ENCODE assay signal across 1 cellular context in genomic region chr19:38649305-38650179, GRCh38.
TF ChIP-seq lines count a peak whose summit lies in the region.

No MANE protein-coding gene starts in this region.

TF ChIP-seq in HepG2, 621 proteins besides CTCF, POLR2A, EP300 and RAD21 (continued from another document and continues in another):
- TF ChIP-seq ZNF609 (CRISPR knock-in tag; IDR thresholded peaks at IDR 0.05; ENCODE audit: borderline replicate concordance) = no peak; the same call in none of the 2 replicates
- 0 out of 2 replicates have a peak, but pooled peaks have one; percentile 24 for TF ChIP-seq HMGXB3 (CRISPR knock-in tag; IDR thresholded peaks at IDR 0.05; ENCODE audit: borderline replicate concordance)
- peak; percentile 28; the same call in 1 of the 2 replicates for TF ChIP-seq REPIN1 (CRISPR knock-in tag; IDR thresholded peaks at IDR 0.05; ENCODE audit: borderline replicate concordance, low read depth)
- TF ChIP-seq ZKSCAN1 (IDR thresholded peaks at IDR 0.05; ENCODE audit: low read length) = no peak; the same call in 1 of the 2 replicates
- TF ChIP-seq CHD2 (IDR thresholded peaks at IDR 0.05; ENCODE audit: low read depth, low read length) = no peak
- TF ChIP-seq CHD4 (IDR thresholded peaks at IDR 0.05; ENCODE audit: borderline replicate concordance, low read length) = no peak
- no peak for TF ChIP-seq EED (CRISPR knock-in tag; IDR thresholded peaks at IDR 0.05)
- TF ChIP-seq, protein P1, sequence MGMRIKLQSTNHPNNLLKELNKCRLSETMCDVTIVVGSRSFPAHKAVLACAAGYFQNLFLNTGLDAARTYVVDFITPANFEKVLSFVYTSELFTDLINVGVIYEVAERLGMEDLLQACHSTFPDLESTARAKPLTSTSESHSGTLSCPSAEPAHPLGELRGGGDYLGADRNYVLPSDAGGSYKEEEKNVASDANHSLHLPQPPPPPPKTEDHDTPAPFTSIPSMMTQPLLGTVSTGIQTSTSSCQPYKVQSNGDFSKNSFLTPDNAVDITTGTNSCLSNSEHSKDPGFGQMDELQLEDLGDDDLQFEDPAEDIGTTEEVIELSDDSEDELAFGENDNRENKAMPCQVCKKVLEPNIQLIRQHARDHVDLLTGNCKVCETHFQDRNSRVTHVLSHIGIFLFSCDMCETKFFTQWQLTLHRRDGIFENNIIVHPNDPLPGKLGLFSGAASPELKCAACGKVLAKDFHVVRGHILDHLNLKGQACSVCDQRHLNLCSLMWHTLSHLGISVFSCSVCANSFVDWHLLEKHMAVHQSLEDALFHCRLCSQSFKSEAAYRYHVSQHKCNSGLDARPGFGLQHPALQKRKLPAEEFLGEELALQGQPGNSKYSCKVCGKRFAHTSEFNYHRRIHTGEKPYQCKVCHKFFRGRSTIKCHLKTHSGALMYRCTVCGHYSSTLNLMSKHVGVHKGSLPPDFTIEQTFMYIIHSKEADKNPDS (CRISPR knock-in tag; IDR thresholded peaks at IDR 0.05) = no peak; the same call in 1 of the 2 replicates
- peak; percentile 36; the same call in 1 of the 2 replicates for TF ChIP-seq THRA (CRISPR knock-in tag; IDR thresholded peaks at IDR 0.05; ENCODE audit: borderline replicate concordance)
- TF ChIP-seq GLI4 (CRISPR knock-in tag; IDR thresholded peaks at IDR 0.05; ENCODE audit: borderline replicate concordance) = no peak
- no peak for TF ChIP-seq ZNF569 (CRISPR knock-in tag; IDR thresholded peaks at IDR 0.05; ENCODE audit: borderline replicate concordance)
- TF ChIP-seq, protein P2, sequence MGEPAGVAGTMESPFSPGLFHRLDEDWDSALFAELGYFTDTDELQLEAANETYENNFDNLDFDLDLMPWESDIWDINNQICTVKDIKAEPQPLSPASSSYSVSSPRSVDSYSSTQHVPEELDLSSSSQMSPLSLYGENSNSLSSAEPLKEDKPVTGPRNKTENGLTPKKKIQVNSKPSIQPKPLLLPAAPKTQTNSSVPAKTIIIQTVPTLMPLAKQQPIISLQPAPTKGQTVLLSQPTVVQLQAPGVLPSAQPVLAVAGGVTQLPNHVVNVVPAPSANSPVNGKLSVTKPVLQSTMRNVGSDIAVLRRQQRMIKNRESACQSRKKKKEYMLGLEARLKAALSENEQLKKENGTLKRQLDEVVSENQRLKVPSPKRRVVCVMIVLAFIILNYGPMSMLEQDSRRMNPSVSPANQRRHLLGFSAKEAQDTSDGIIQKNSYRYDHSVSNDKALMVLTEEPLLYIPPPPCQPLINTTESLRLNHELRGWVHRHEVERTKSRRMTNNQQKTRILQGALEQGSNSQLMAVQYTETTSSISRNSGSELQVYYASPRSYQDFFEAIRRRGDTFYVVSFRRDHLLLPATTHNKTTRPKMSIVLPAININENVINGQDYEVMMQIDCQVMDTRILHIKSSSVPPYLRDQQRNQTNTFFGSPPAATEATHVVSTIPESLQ (CRISPR knock-in tag; conservative IDR thresholded peaks at IDR 0.05) = no peak
- TF ChIP-seq SP140L (CRISPR knock-in tag; IDR thresholded peaks at IDR 0.05; ENCODE audit: borderline replicate concordance) = 0 out of 2 replicates have a peak, but pooled peaks have one; percentile 57
- TF ChIP-seq, protein P3, sequence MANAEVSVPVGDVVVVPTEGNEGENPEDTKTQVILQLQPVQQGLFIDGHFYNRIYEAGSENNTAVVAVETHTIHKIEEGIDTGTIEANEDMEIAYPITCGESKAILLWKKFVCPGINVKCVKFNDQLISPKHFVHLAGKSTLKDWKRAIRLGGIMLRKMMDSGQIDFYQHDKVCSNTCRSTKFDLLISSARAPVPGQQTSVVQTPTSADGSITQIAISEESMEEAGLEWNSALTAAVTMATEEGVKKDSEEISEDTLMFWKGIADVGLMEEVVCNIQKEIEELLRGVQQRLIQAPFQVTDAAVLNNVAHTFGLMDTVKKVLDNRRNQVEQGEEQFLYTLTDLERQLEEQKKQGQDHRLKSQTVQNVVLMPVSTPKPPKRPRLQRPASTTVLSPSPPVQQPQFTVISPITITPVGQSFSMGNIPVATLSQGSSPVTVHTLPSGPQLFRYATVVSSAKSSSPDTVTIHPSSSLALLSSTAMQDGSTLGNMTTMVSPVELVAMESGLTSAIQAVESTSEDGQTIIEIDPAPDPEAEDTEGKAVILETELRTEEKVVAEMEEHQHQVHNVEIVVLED (CRISPR knock-in tag; IDR thresholded peaks at IDR 0.05; ENCODE audit: borderline replicate concordance) = no peak
- TF ChIP-seq RFXANK (CRISPR knock-in tag; IDR thresholded peaks at IDR 0.05) = no peak
- TF ChIP-seq ZNF180 (CRISPR knock-in tag; IDR thresholded peaks at IDR 0.05; ENCODE audit: borderline replicate concordance, low read depth) = no peak
- no peak for TF ChIP-seq THAP8 (CRISPR knock-in tag; IDR thresholded peaks at IDR 0.05; ENCODE audit: borderline replicate concordance)
- no peak for TF ChIP-seq CCAR2 (optimal IDR thresholded peaks at IDR 0.05; ENCODE audit: low read depth, low read length)
- 0 out of 2 replicates have a peak, but pooled peaks have one; percentile 29 for TF ChIP-seq ZBTB34 (CRISPR knock-in tag; IDR thresholded peaks at IDR 0.05)
- TF ChIP-seq CREB1 (IDR thresholded peaks at IDR 0.05) = no peak
- TF ChIP-seq CREB1 (CRISPR knock-in tag; IDR thresholded peaks at IDR 0.05) = no peak; the same call in 1 of the 2 replicates
- TF ChIP-seq ZMYM4 (CRISPR knock-in tag; IDR thresholded peaks at IDR 0.05) = no peak
- no peak for TF ChIP-seq RFX5 (IDR thresholded peaks at IDR 0.05; ENCODE audit: low read depth, low read length)
- TF ChIP-seq, protein P4, sequence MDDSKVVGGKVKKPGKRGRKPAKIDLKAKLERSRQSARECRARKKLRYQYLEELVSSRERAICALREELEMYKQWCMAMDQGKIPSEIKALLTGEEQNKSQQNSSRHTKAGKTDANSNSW (CRISPR knock-in tag; IDR thresholded peaks at IDR 0.05; ENCODE audit: borderline replicate concordance) = no peak
- TF ChIP-seq ZNF558 (CRISPR knock-in tag; IDR thresholded peaks at IDR 0.05; ENCODE audit: borderline replicate concordance) = peak; percentile 63; the same call in 1 of the 2 replicates
- 0 out of 2 replicates have a peak, but pooled peaks have one; percentile 20 for TF ChIP-seq HOMEZ (CRISPR knock-in tag; IDR thresholded peaks at IDR 0.05; ENCODE audit: low read depth)
- no peak for TF ChIP-seq ZNF432 (CRISPR knock-in tag; IDR thresholded peaks at IDR 0.05; ENCODE audit: borderline replicate concordance)
- TF ChIP-seq ZUFSP (CRISPR knock-in tag; IDR thresholded peaks at IDR 0.05; ENCODE audit: borderline replicate concordance) = no peak
